ENCODE assay signal across 8 cellular contexts in the genomic region with DNA sequence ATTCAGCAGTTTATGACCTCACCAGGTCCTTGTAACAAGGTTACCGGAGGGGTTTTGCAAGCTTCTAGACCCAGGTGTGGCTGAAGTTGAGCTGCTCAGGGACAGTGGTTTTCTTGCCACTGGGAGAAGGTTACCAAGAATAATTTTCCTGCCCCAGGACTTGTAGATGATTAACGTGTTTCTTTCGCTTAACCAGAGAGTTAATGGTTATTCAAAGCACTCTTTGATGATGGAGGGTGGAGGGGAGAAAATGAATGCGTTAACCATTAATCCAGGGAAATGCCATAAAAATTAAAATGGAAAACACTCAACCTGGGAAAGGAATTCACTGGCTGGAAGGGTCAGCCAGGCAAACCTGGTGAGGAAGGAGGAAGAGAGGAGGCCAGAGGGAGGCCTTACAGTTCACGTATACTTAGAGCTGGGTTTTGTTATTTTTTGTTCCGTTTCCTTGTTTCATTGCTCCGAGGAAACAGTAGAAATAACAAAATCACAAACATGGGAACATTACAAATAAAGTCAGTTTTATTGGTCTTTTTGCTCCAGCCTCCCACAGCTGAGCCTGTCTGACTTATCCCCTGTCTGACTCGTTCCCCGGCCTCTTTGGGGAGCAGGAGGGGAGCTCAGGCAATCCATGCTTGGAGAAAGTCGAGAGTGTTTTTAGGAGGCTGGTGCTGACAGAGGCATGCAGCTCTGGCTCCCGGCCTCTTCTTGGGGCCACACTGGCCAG.
DNase-seq lines count a peak whose midpoint lies in the region; ATAC-seq, FAIRE-seq and TF ChIP-seq lines count a peak whose summit lies in the region.
"Not testable (repeated sequence)": the region's sequence is repeated elsewhere in the genome, so short reads cannot be mapped to it uniquely, and the experiment has no call there.

No MANE protein-coding gene starts in this region.

- in situ Hi-C loops in Caki2 (cut with HindIII; ENCODE audit: low pct_unique_long_range_greater_than_20kb, low sequenced_read_pairs); gastrocnemius medialis (cut with MboI; ENCODE audit: low sequenced_read_pairs in 4 of 4): not testable (repeated sequence)

- intact Hi-C loops in left colon (cut with DNase I, micrococcal nuclease); gastrocnemius medialis (cut with DNase I; ENCODE audit: low total_unique reads); uterus (cut with DNase I; ENCODE audit: low total_unique reads): not testable (repeated sequence)

- H3K27ac ChIP-seq in astrocyte (ENCODE audit: low read depth, low read length): not testable (repeated sequence)
- H3K27ac ChIP-seq in foreskin keratinocyte: peak overlapping the region; percentile 66
- peak overlapping the region; percentile 66 to 78 (median 72) for H3K27ac ChIP-seq in gastrocnemius medialis
- peak overlapping the region; percentile 60 to 70 for H3K27ac ChIP-seq in uterus

- H3K27me3 Mint-ChIP-seq in astrocyte (ENCODE audit: low read depth, unreplicated experiment): peaks cover 12% of the 10 kb centered on the region

- H3K4me3 Mint-ChIP-seq in astrocyte (ENCODE audit: unreplicated experiment): peak overlapping the region; percentile 71

- H4K20me1 ChIP-seq in astrocyte (ENCODE audit: insufficient read depth, low read length): not testable (repeated sequence)

- FAIRE-seq in astrocyte (lab: Jason Lieb, UNC): not testable (repeated sequence)

- not testable (repeated sequence) for H2AFZ ChIP-seq in astrocyte (ENCODE audit: low read depth, low read length)

- not testable (repeated sequence) for H3K9ac ChIP-seq in astrocyte (ENCODE audit: low read length)
- H3K9ac ChIP-seq in mucosa of stomach (ENCODE audit: low read length): peak overlapping the region; percentile 37

- peak; percentile 99 for DNase-seq in Caki2 (ENCODE audit: low read depth)
- DNase-seq in LHCN-M2 (ENCODE audit: low read depth): peak; percentile 36
- DNase-seq in astrocyte (ENCODE audit: low read depth); foreskin keratinocyte; gastrocnemius medialis: not testable (repeated sequence)
- peak; percentile 43 to 81 for DNase-seq in left colon
- peak in 1 of 2 donors; percentile 48 for DNase-seq in uterus

- H3K36me3 ChIP-seq in astrocyte (ENCODE audit: insufficient read depth, low read length); mucosa of stomach (ENCODE audit: control insufficient read depth, insufficient read depth, low read length); gastrocnemius medialis; uterus: not testable (repeated sequence)

- not testable (repeated sequence) for TF ChIP-seq POLR2A in gastrocnemius medialis (IDR thresholded peaks at IDR 0.05); uterus (IDR thresholded peaks at IDR 0.05)

- H3K4me2 ChIP-seq in astrocyte (ENCODE audit: low read length): not testable (repeated sequence)

- not testable (repeated sequence) for H3K9me3 Mint-ChIP-seq in astrocyte (ENCODE audit: unreplicated experiment)

- H3K4me3 ChIP-seq in astrocyte (ENCODE audit: insufficient read depth, low read depth, low read length); mucosa of stomach (ENCODE audit: low read length); gastrocnemius medialis; uterus: not testable (repeated sequence)

- H3K4me1 ChIP-seq in astrocyte (ENCODE audit: insufficient read depth, low read length); foreskin keratinocyte; gastrocnemius medialis; uterus: not testable (repeated sequence)
- peaks cover 20% of the 10 kb centered on the region for H3K4me1 ChIP-seq in mucosa of stomach (ENCODE audit: control insufficient read depth, insufficient read depth, low read length)

- H3K79me2 ChIP-seq in astrocyte (ENCODE audit: insufficient read depth, low read length): not testable (repeated sequence)

- H3K36me3 Mint-ChIP-seq in astrocyte (ENCODE audit: low read depth, unreplicated experiment): not testable (repeated sequence)

- H3K4me1 Mint-ChIP-seq in astrocyte (ENCODE audit: low read depth, unreplicated experiment): peaks cover 13% of the 10 kb centered on the region

- H3K9me3 ChIP-seq in astrocyte (ENCODE audit: insufficient read depth, low read depth, low read length); mucosa of stomach (ENCODE audit: control insufficient read depth, low read length); gastrocnemius medialis; uterus: not testable (repeated sequence)

- ATAC-seq in foreskin keratinocyte (peak; percentile 32), left colon (peak; percentile 80), gastrocnemius medialis (peak in 1 of 2 donors; percentile 10)

- not testable (repeated sequence) for H3K27me3 ChIP-seq in astrocyte (ENCODE audit: insufficient read depth, low read length); foreskin keratinocyte; mucosa of stomach (ENCODE audit: control insufficient read depth, insufficient read depth, low read length); gastrocnemius medialis; uterus

- TF ChIP-seq CTCF in astrocyte (IDR thresholded peaks at IDR 0.05; ENCODE audit: insufficient read depth, low read depth, low read length); foreskin keratinocyte (conservative IDR thresholded peaks at IDR 0.05); gastrocnemius medialis (IDR thresholded peaks at IDR 0.05 in 4 of 5, conservative IDR thresholded peaks at IDR 0.05 in 1 of 5); uterus (IDR thresholded peaks at IDR 0.05): not testable (repeated sequence)

- H3K27ac Mint-ChIP-seq in astrocyte (ENCODE audit: unreplicated experiment): not testable (repeated sequence)
